In the genomic region with DNA sequence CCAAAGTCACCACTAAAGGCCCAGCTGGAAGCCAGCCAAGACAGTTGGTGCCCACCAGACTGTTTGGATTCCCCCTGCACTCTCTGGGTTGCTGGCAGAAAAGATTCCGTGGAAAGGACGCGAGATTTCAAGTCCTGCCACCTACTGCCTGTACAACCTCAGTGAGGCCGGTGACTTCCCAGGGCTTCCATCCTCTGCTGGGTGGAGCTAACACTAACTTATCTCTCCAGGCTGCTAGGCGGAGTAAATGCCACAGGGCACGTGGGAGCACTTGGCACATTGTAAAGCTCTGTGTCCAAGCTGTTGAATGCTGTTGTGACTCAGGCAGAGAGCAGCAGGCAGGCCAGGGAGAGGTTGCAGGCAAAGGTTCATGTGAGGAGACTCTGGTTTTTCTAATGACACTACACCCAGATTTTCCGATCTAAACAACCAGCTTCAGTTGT, we compare ENCODE assay signal across 9 cellular contexts. TPM values are rescaled to one million over a fixed set of nuclear protein-coding genes. Genes with fewer than 3 reads are reported as not detected.
DNase-seq lines count a peak whose midpoint lies in the region; ATAC-seq, FAIRE-seq and TF ChIP-seq lines count a peak whose summit lies in the region.
"Had no signal": no experiment of that assay in that cellular context is flagged by ENCODE, and none has a peak within 500 bp of the region (broad histone marks: within the 10 kb centered on the region; RNA-seq: fewer than 3 reads in every experiment).

No MANE protein-coding gene starts in this region.

- no peaks in the 10 kb centered on the region for H3K79me2 ChIP-seq in osteoblast (ENCODE audit: insufficient read depth, low read length)
- H3K79me2 ChIP-seq: parathyroid adenoma had no signal

- H3K4me3 ChIP-seq in esophagus squamous epithelium (no peak overlapping the region), osteoblast (ENCODE audit: insufficient read depth, low read length) (peak overlapping the region; percentile 24)

- peak overlapping the region; percentile 86 for H2AFZ ChIP-seq in osteoblast (ENCODE audit: low read length)
- H2AFZ ChIP-seq: parathyroid adenoma had no signal

- H3K36me3 ChIP-seq in esophagus squamous epithelium = no peaks in the 10 kb centered on the region
- no peaks in the 10 kb centered on the region for H3K36me3 ChIP-seq in osteoblast (ENCODE audit: insufficient read depth, low read length)

- peaks cover 6% of the 10 kb centered on the region for H3K4me1 Mint-ChIP-seq in activated T-helper 2 cell treated with anti-CD3 and anti-CD28 coated beads, Interferon-gamma antibody, Interleukin-2, Interleukin-4, amounts not matched to agents 10 μg/mL and 5 μg/mL and 100 μg/mL, durations not matched to agents 14 hours and 24 hours and 36 hours (ENCODE audit: low read depth)

- H3K27ac ChIP-seq in esophagus squamous epithelium (peak overlapping the region; percentile 29 to 89 (median 77)), osteoblast (ENCODE audit: low read depth, low read length) (peak overlapping the region; percentile 98)
- H3K27ac ChIP-seq: parathyroid adenoma had no signal

- no peaks in the 10 kb centered on the region for H3K27me3 Mint-ChIP-seq in activated T-helper 2 cell treated with anti-CD3 and anti-CD28 coated beads, Interferon-gamma antibody, Interleukin-2, Interleukin-4, amounts not matched to agents 10 μg/mL and 5 μg/mL and 100 μg/mL, durations not matched to agents 14 hours and 24 hours and 36 hours (ENCODE audit: low read depth)

- peak; percentile 81 for DNase-seq in HCEC 1CT
- peak; percentile 93 for DNase-seq in RCC 7860 (ENCODE audit: low spot score)
- no peak for DNase-seq in esophagus squamous epithelium (lab: John Stamatoyannopoulos, UW)
- peak; percentile 97 for DNase-seq in osteoblast (ENCODE audit: insufficient read length, low spot score, missing footprints)
- DNase-seq in activated T-helper 2 cell treated with anti-CD3 and anti-CD28 coated beads, Interferon-gamma antibody, Interleukin-2, Interleukin-4, amounts not matched to agents 10 μg/mL and 5 μg/mL and 100 μg/mL, durations not matched to agents 14 hours and 24 hours and 36 hours (ENCODE audit: low spot score) = no peak

- WGBS in esophagus squamous epithelium, 2 donors = 20 to 33% methylated on average over 1 to 5 of the region's 7 CpGs

- TF ChIP-seq CTCF in esophagus squamous epithelium (IDR thresholded peaks at IDR 0.05) (peak in 2 of 6 experiments; percentile 5 to 7), osteoblast (IDR thresholded peaks at IDR 0.05; ENCODE audit: extremely low read depth, low read depth, low read length) (no peak)

- H3K4me1 ChIP-seq in esophagus squamous epithelium (peaks cover 29 to 46% (median 40%) of the 10 kb centered on the region in 3 donors), osteoblast (ENCODE audit: insufficient read depth, low read length) (peaks cover 50% of the 10 kb centered on the region)
- H3K4me1 ChIP-seq: parathyroid adenoma had no signal

- H4K20me1 ChIP-seq in osteoblast (ENCODE audit: insufficient read depth, low read length) = no peaks in the 10 kb centered on the region

- H3K4me2 ChIP-seq in osteoblast (ENCODE audit: insufficient read depth, low read length) = peak overlapping the region; percentile 71

- intact Hi-C loops in esophagus squamous epithelium (cut with DNase I) = no loop called here
- intact Hi-C loops in activated T-helper 2 cell treated with anti-CD3 and anti-CD28 coated beads, Interferon-gamma antibody, Interleukin-2, Interleukin-4, amounts not matched to agents 10 μg/mL and 5 μg/mL and 100 μg/mL, durations not matched to agents 14 hours and 24 hours and 36 hours (cut with micrococcal nuclease) = loop anchor here (5.0 kb wide), 1 partner anchor 51 kb away; the partner anchor contains the start of gene CDON

- no peaks in the 10 kb centered on the region for H3K9me3 Mint-ChIP-seq in activated T-helper 2 cell treated with anti-CD3 and anti-CD28 coated beads, Interferon-gamma antibody, Interleukin-2, Interleukin-4, amounts not matched to agents 10 μg/mL and 5 μg/mL and 100 μg/mL, durations not matched to agents 14 hours and 24 hours and 36 hours

- H3K4me3 Mint-ChIP-seq in activated T-helper 2 cell treated with anti-CD3 and anti-CD28 coated beads, Interferon-gamma antibody, Interleukin-2, Interleukin-4, amounts not matched to agents 10 μg/mL and 5 μg/mL and 100 μg/mL, durations not matched to agents 14 hours and 24 hours and 36 hours (ENCODE audit: low read depth) = no peak overlapping the region

- H3K9me3 ChIP-seq in esophagus squamous epithelium (no peaks in the 10 kb centered on the region), osteoblast (ENCODE audit: low read depth, low read length) (no peaks in the 10 kb centered on the region)

- H3K27me3 ChIP-seq in esophagus squamous epithelium (peaks cover 0 to 31% (median 0%) of the 10 kb centered on the region in 4 donors), osteoblast (ENCODE audit: insufficient read depth, low read length) (no peaks in the 10 kb centered on the region)

- TF ChIP-seq POLR2A in esophagus squamous epithelium (IDR thresholded peaks at IDR 0.05) = peak in 2 of 4 donors; percentile 15 to 36

- ATAC-seq in GM21423 (IDR thresholded peaks at IDR 0.05; ENCODE audit: unreplicated experiment) (no peak), HG02763 (IDR thresholded peaks at IDR 0.05; ENCODE audit: unreplicated experiment) (no peak), GM21447 (IDR thresholded peaks at IDR 0.05; ENCODE audit: unreplicated experiment) (no peak)

- peak; percentile 92 for FAIRE-seq in RCC 7860 (lab: Jason Lieb, UNC)

- no peak overlapping the region for H3K27ac Mint-ChIP-seq in activated T-helper 2 cell treated with anti-CD3 and anti-CD28 coated beads, Interferon-gamma antibody, Interleukin-2, Interleukin-4, amounts not matched to agents 10 μg/mL and 5 μg/mL and 100 μg/mL, durations not matched to agents 14 hours and 24 hours and 36 hours

- no peaks in the 10 kb centered on the region for H3K36me3 Mint-ChIP-seq in activated T-helper 2 cell treated with anti-CD3 and anti-CD28 coated beads, Interferon-gamma antibody, Interleukin-2, Interleukin-4, amounts not matched to agents 10 μg/mL and 5 μg/mL and 100 μg/mL, durations not matched to agents 14 hours and 24 hours and 36 hours (ENCODE audit: low read depth)

RNA-seq across cellular contexts. Expression of gene CDON, which starts 50.9 kb away (rescaled TPM):
- total RNA-seq in esophagus squamous epithelium = 1 to 10 TPM; 2.5 to 5.5 (median 3.4) TPM
- 12.3 and 15.3 TPM in 2 replicates for total RNA-seq in osteoblast
- total RNA-seq in activated T-helper 2 cell treated with anti-CD3 and anti-CD28 coated beads, Interferon-gamma antibody, Interleukin-2, Interleukin-4, amounts not matched to agents 10 μg/mL and 5 μg/mL and 100 μg/mL, durations not matched to agents 14 hours and 24 hours and 36 hours = 3.2 and 3.5 TPM in 2 replicates

Comparison
In these comparisons a context has a peak if more than half of its experiments do, and no peak if none do; other contexts are left out.
1. DNase-seq: peak in HCEC 1CT (single experiment), RCC 7860 (single experiment) and osteoblast (single experiment); none in esophagus squamous epithelium (single experiment) and activated T-helper 2 cell treated with anti-CD3 and anti-CD28 coated beads, Interferon-gamma antibody, Interleukin-2, Interleukin-4, amounts not matched to agents 10 μg/mL and 5 μg/mL and 100 μg/mL, durations not matched to agents 14 hours and 24 hours and 36 hours (single experiment).